1 cellular context compared by ENCODE assay signal in genomic region chr7:100506356-100506930, GRCh38.
TF ChIP-seq lines count a peak whose summit lies in the region.

No MANE protein-coding gene starts in this region.

TF ChIP-seq in K562, 482 proteins besides CTCF, POLR2A, EP300 and RAD21 (continues in another document):
- no peak for TF ChIP-seq TAL1 (IDR thresholded peaks at IDR 0.05)
- TF ChIP-seq HDAC2 (IDR thresholded peaks at IDR 0.05) = peak; percentile 52; the same call in 1 of the 2 replicates
- peak; percentile 88 for TF ChIP-seq NEUROD1 (IDR thresholded peaks at IDR 0.05; ENCODE audit: borderline replicate concordance, low read depth, low read length, partially characterized antibody)
- no peak for TF ChIP-seq TFAM (CRISPR knock-in tag; conservative IDR thresholded peaks at IDR 0.05)
- no peak for TF ChIP-seq NONO (IDR thresholded peaks at IDR 0.05; ENCODE audit: low read depth in 2 of 2, low read length in 1 of 2)
- peak; percentile 97 for TF ChIP-seq MYNN (IDR thresholded peaks at IDR 0.05)
- TF ChIP-seq MYNN (CRISPR knock-in tag; IDR thresholded peaks at IDR 0.05) = no peak
- no peak for TF ChIP-seq STAG1 (CRISPR knock-in tag; IDR thresholded peaks at IDR 0.05; ENCODE audit: borderline replicate concordance)
- TF ChIP-seq HNRNPL (IDR thresholded peaks at IDR 0.05; ENCODE audit: low read depth, low read length) = 0 out of 2 replicates have a peak, but pooled peaks have one; percentile 22
- TF ChIP-seq GABPA (tag; conservative IDR thresholded peaks at IDR 0.05; ENCODE audit: low read depth) = peak; percentile 35; the same call in 1 of the 2 replicates
- TF ChIP-seq HINFP (tag; conservative IDR thresholded peaks at IDR 0.05; ENCODE audit: low read depth) = no peak
- TF ChIP-seq EP400 (IDR thresholded peaks at IDR 0.05) = no peak
- TF ChIP-seq RFX1 (IDR thresholded peaks at IDR 0.05) = peak; percentile 100
- TF ChIP-seq ATF1 (CRISPR knock-in tag; IDR thresholded peaks at IDR 0.05) = no peak
- no peak for TF ChIP-seq ATF1 (tag; IDR thresholded peaks at IDR 0.05)
- TF ChIP-seq TBP (optimal IDR thresholded peaks at IDR 0.05; ENCODE audit: low read depth, low read length) = peak; percentile 23
- TF ChIP-seq NR2C2 (CRISPR knock-in tag; IDR thresholded peaks at IDR 0.05) = 0 out of 2 replicates have a peak, but pooled peaks have one; percentile 19
- TF ChIP-seq NR2C2 (tag; IDR thresholded peaks at IDR 0.05) = peak; percentile 74
- TF ChIP-seq ATF7 (IDR thresholded peaks at IDR 0.05) = no peak
- no peak for TF ChIP-seq ATF3 (IDR thresholded peaks at IDR 0.05)
- peak; percentile 64; the same call in 1 of the 2 replicates for TF ChIP-seq ATF3 (CRISPR knock-in tag; conservative IDR thresholded peaks at IDR 0.05)
- TF ChIP-seq FOXJ2 (tag; IDR thresholded peaks at IDR 0.05) = peak; percentile 72; the same call in 1 of the 2 replicates
- TF ChIP-seq ZNF133 (CRISPR knock-in tag; IDR thresholded peaks at IDR 0.05) = no peak
- no peak for TF ChIP-seq KAT8 (IDR thresholded peaks at IDR 0.05; ENCODE audit: low read depth)
- TF ChIP-seq PKNOX1 (IDR thresholded peaks at IDR 0.05) = peak; percentile 95
- peak; percentile 28 to 39; a peak in 2 of 4 replicates for TF ChIP-seq KDM1A (IDR thresholded peaks at IDR 0.05)
- no peak for TF ChIP-seq DIDO1 (tag; IDR thresholded peaks at IDR 0.05; ENCODE audit: low read depth)
- TF ChIP-seq RBM25 (IDR thresholded peaks at IDR 0.05; ENCODE audit: low read depth, low read length, severe bottlenecking) = peak; percentile 8
- no peak for TF ChIP-seq MEF2D (tag; conservative IDR thresholded peaks at IDR 0.05; ENCODE audit: low read depth)
- 0 out of 2 replicates have a peak, but pooled peaks have one; percentile 21 for TF ChIP-seq TFAP4 (CRISPR knock-in tag; IDR thresholded peaks at IDR 0.05; ENCODE audit: borderline replicate concordance)
- peak; percentile 52; the same call in 1 of the 2 replicates for TF ChIP-seq ZBTB40 (IDR thresholded peaks at IDR 0.05)
- no peak for TF ChIP-seq ZBTB40 (CRISPR knock-in tag; IDR thresholded peaks at IDR 0.05)
- peak in 1 of 2 experiments; percentile 99; a peak in 2 of 4 replicates for TF ChIP-seq CSDE1 (IDR thresholded peaks at IDR 0.05)
- TF ChIP-seq NR2C1 (IDR thresholded peaks at IDR 0.05) = peak; percentile 66; the same call in 1 of the 2 replicates
- no peak for TF ChIP-seq NR2C1 (tag; IDR thresholded peaks at IDR 0.05)
- no peak for TF ChIP-seq ZNF212 (CRISPR knock-in tag; IDR thresholded peaks at IDR 0.05)
- 0 out of 2 replicates have a peak, but pooled peaks have one; percentile 44 for TF ChIP-seq MIER1 (IDR thresholded peaks at IDR 0.05; ENCODE audit: low read depth)
- TF ChIP-seq SREBF1 (IDR thresholded peaks at IDR 0.05; ENCODE audit: borderline replicate concordance, low read depth, low read length) = no peak
- TF ChIP-seq LARP7 (IDR thresholded peaks at IDR 0.05) = 0 out of 2 replicates have a peak, but pooled peaks have one; percentile 30
- TF ChIP-seq CTBP1 (IDR thresholded peaks at IDR 0.05; ENCODE audit: borderline replicate concordance) = peak; percentile 68
- TF ChIP-seq ADNP (tag; IDR thresholded peaks at IDR 0.05) = no peak
- peak in 1 of 2 experiments; percentile 95; a peak in 2 of 4 replicates for TF ChIP-seq RCOR1 (IDR thresholded peaks at IDR 0.05; ENCODE audit: borderline replicate concordance in 1 of 2, low read depth in 2 of 2, low read length in 2 of 2)
- TF ChIP-seq PREB (CRISPR knock-in tag; IDR thresholded peaks at IDR 0.05) = 0 out of 2 replicates have a peak, but pooled peaks have one; percentile 85
- peak; percentile 55 for TF ChIP-seq FOXJ3 (CRISPR knock-in tag; IDR thresholded peaks at IDR 0.05)
- TF ChIP-seq CGGBP1 (CRISPR knock-in tag; IDR thresholded peaks at IDR 0.05) = no peak
- no peak for TF ChIP-seq E2F8 (IDR thresholded peaks at IDR 0.05; ENCODE audit: low read depth, partially characterized antibody)
- TF ChIP-seq ZBTB33 (CRISPR knock-in tag; IDR thresholded peaks at IDR 0.05) = no peak
- 0 out of 4 replicates have a peak, but pooled peaks of 1 of the 2 experiments have one; percentile 57 for TF ChIP-seq ARNT (IDR thresholded peaks at IDR 0.05)
- no peak for TF ChIP-seq HNRNPUL1 (IDR thresholded peaks at IDR 0.05; ENCODE audit: low read length)
- TF ChIP-seq BMI1 (IDR thresholded peaks at IDR 0.05; ENCODE audit: low read length) = peak; percentile 99
